In genomic region chr5:108046955-108047670, GRCh38 we compare ENCODE assay signal across 1 cellular context.
TF ChIP-seq lines count a peak whose summit lies in the region.

No MANE protein-coding gene starts in this region.

TF ChIP-seq in H1, 55 proteins besides CTCF, POLR2A, EP300 and RAD21:
- TF ChIP-seq YY1 (IDR thresholded peaks at IDR 0.05; ENCODE audit: low read depth, low read length) (peak; percentile 25; the same call in 1 of the 2 replicates), HDAC6 (IDR thresholded peaks at IDR 0.05; ENCODE audit: low read depth, low read length) (no peak)
